1 cellular context compared by ENCODE assay signal in the genomic region with DNA sequence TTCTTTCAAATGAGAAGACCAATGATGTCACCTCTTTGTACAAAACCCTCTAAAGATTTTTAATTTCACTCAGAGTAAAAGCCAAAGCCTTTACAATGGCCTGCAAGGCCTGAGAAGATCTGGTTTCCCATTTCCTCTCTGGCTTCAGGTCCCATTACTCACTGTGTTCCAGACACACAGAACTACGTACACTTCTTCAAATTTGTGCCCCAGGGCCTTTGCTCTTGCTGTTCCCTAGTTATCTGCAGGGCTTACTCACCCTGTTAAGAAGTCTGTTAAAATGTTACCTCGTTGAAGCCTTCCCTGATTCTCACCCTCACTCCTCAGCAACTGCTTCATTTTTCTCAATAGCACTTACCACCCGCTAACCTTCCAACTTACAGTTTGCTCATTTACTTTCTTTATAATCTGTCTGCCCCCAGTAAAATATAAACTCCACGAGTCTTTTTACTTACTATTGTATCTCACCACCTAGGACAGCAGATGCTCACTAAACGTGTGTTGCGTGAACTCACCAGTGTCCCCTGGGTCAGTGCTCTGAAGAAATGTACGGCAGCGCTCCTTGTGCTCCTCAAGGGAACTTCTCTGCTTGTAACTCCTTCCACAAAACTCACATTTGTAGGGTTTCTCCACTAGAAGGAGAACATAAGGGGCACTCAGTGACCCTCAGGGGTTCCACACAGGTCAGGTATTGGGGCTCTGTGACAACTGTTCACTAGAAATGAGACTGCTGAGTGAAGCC.
TF ChIP-seq lines count a peak whose summit lies in the region.

No MANE protein-coding gene starts in this region.

TF ChIP-seq in GM12878, 131 proteins besides CTCF, POLR2A, EP300 and RAD21:
- TF ChIP-seq, protein P1, sequence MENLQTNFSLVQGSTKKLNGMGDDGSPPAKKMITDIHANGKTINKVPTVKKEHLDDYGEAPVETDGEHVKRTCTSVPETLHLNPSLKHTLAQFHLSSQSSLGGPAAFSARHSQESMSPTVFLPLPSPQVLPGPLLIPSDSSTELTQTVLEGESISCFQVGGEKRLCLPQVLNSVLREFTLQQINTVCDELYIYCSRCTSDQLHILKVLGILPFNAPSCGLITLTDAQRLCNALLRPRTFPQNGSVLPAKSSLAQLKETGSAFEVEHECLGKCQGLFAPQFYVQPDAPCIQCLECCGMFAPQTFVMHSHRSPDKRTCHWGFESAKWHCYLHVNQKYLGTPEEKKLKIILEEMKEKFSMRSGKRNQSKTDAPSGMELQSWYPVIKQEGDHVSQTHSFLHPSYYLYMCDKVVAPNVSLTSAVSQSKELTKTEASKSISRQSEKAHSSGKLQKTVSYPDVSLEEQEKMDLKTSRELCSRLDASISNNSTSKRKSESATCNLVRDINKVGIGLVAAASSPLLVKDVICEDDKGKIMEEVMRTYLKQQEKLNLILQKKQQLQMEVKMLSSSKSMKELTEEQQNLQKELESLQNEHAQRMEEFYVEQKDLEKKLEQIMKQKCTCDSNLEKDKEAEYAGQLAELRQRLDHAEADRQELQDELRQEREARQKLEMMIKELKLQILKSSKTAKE (IDR thresholded peaks at IDR 0.05; ENCODE audit: low read depth, poor library complexity, severe bottlenecking), result no peak
- TF ChIP-seq SREBF2 (IDR thresholded peaks at IDR 0.05; ENCODE audit: low read length), result no peak
- no peak for TF ChIP-seq ZNF274 (IDR thresholded peaks at IDR 0.05; ENCODE audit: insufficient read depth, insufficient read length)
- no peak for TF ChIP-seq NR2C2 (IDR thresholded peaks at IDR 0.05; ENCODE audit: borderline replicate concordance, control insufficient read depth, insufficient read length, low read depth)
- no peak for TF ChIP-seq TCF12 (IDR thresholded peaks at IDR 0.05; ENCODE audit: low read depth, low read length)
- no peak for TF ChIP-seq BCL11A (IDR thresholded peaks at IDR 0.05; ENCODE audit: low read depth, low read length)
- no peak for TF ChIP-seq JUNB (IDR thresholded peaks at IDR 0.05)
- TF ChIP-seq, protein P2, sequence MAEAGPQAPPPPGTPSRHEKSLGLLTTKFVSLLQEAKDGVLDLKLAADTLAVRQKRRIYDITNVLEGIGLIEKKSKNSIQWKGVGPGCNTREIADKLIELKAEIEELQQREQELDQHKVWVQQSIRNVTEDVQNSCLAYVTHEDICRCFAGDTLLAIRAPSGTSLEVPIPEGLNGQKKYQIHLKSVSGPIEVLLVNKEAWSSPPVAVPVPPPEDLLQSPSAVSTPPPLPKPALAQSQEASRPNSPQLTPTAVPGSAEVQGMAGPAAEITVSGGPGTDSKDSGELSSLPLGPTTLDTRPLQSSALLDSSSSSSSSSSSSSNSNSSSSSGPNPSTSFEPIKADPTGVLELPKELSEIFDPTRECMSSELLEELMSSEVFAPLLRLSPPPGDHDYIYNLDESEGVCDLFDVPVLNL (IDR thresholded peaks at IDR 0.05; ENCODE audit: low read depth, low read length), result no peak
- no peak for TF ChIP-seq ETV6 (conservative IDR thresholded peaks at IDR 0.05 in 1 of 2, IDR thresholded peaks at IDR 0.05 in 1 of 2; ENCODE audit: borderline replicate concordance in 1 of 2, low read depth in 1 of 2)
- no peak for TF ChIP-seq CHD1 (IDR thresholded peaks at IDR 0.05; ENCODE audit: low read depth, low read length)
- TF ChIP-seq RCOR1 (conservative IDR thresholded peaks at IDR 0.05; ENCODE audit: low read depth, low read length), result no peak
- no peak for TF ChIP-seq BHLHE40 (IDR thresholded peaks at IDR 0.05; ENCODE audit: borderline replicate concordance in 1 of 2, low read depth in 2 of 2, low read length in 1 of 2)
TF ChIP-seq in GM12878: peak in this region for 0.
